Comparison of ENCODE assay signal across 36 cellular contexts in genomic region chrX:18934708-18935107, GRCh38. TPM values are rescaled to one million over a fixed set of nuclear protein-coding genes. Genes with fewer than 3 reads are reported as not detected.
DNase-seq lines count a peak whose midpoint lies in the region; ATAC-seq, FAIRE-seq and TF ChIP-seq lines count a peak whose summit lies in the region.
"Had no signal": no experiment of that assay in that cellular context is flagged by ENCODE, and none has a peak within 500 bp of the region (broad histone marks: within the 10 kb centered on the region; RNA-seq: fewer than 3 reads in every experiment).

No MANE protein-coding gene starts in this region.

- POLR2A ChIA-PET in HepG2 (lab: Yijun Ruan, JAX): no interaction called here
- POLR2A ChIA-PET in CD4-positive, alpha-beta T cell (lab: Charles Lee): no interaction called here

- no peaks in the 10 kb centered on the region for H3K27me3 ChIP-seq in hepatocyte
- H3K27me3 ChIP-seq in HepG2 (ENCODE audit: control insufficient read depth in 1 of 2, insufficient read depth in 2 of 2, low read length in 2 of 2): no peaks in the 10 kb centered on the region
- no peaks in the 10 kb centered on the region for H3K27me3 ChIP-seq in right lobe of liver
- no peaks in the 10 kb centered on the region for H3K27me3 ChIP-seq in aorta (ENCODE audit: control insufficient read depth in 1 of 2, insufficient read depth in 2 of 2, low read length in 1 of 2)
- no peaks in the 10 kb centered on the region for H3K27me3 ChIP-seq in CD4-positive, alpha-beta T cell (ENCODE audit: control insufficient read depth, insufficient read depth, low read length)
- H3K27me3 ChIP-seq: BE2C had no signal

- H3K79me2 ChIP-seq in hepatocyte (no peaks in the 10 kb centered on the region), HepG2 (ENCODE audit: insufficient read depth, low read length) (no peaks in the 10 kb centered on the region)

- BruUV-seq in HepG2 (replicated peaks; lab: Mats Ljungman, UMichigan): no TSS peak

- no peaks in the 10 kb centered on the region for H3K9me3 Mint-ChIP-seq in CD4-positive, alpha-beta T cell
- H3K9me3 Mint-ChIP-seq: CD14-positive monocyte; CD4-positive, alpha-beta memory T cell; CD4-positive, CD25-positive, alpha-beta regulatory T cell; CD8-positive, alpha-beta memory T cell; CD8-positive, alpha-beta T cell had no signal

- CTCF ChIA-PET in HepG2 (lab: Yijun Ruan, JAX; ENCODE audit: low intra/inter-chr PET ratio, low total read pairs): no interaction called here
- CTCF ChIA-PET in CD4-positive, alpha-beta T cell (lab: Charles Lee): no interaction called here

- peaks cover 42% of the 10 kb centered on the region for H3K36me3 Mint-ChIP-seq in CD4-positive, alpha-beta T cell (ENCODE audit: low read depth)

- H3K4me1 ChIP-seq in hepatocyte (ENCODE audit: insufficient read depth) (no peaks in the 10 kb centered on the region), HepG2 (ENCODE audit: insufficient read depth, low read length) (no peaks in the 10 kb centered on the region), right lobe of liver (peaks cover 0 to 16% (median 0%) of the 10 kb centered on the region in 4 donors), aorta (ENCODE audit: control insufficient read depth in 1 of 2, insufficient read depth in 2 of 2, low read length in 2 of 2) (no peaks in the 10 kb centered on the region)
- H3K4me1 ChIP-seq: A549, BE2C, Caco-2 had no signal

- in situ Hi-C loops in HepG2 (cut with HindIII; ENCODE audit: extremely low pct_ligation_motif_present, low pct_unique_long_range_greater_than_20kb): loop anchor here (10.0 to 25.0 kb wide), 2 partner anchors 70 to 403 kb away; partner anchors contain the start of gene PDHA1

- no peak overlapping the region for H3K27ac Mint-ChIP-seq in CD4-positive, alpha-beta T cell
- H3K27ac Mint-ChIP-seq: B cell; CD4-positive, alpha-beta memory T cell; CD4-positive, CD25-positive, alpha-beta regulatory T cell; CD8-positive, alpha-beta memory T cell; CD8-positive, alpha-beta T cell had no signal

- TF ChIP-seq POLR2A in HepG2 (IDR thresholded peaks at IDR 0.05; ENCODE audit: insufficient read depth in 1 of 2, low read depth in 2 of 2, low read length in 2 of 2) (no peak), right lobe of liver (IDR thresholded peaks at IDR 0.05) (no peak)

- WGBS in hepatocyte (ENCODE audit: low lambda C conversion rate, missing lambda C conversion rate): 73% methylated on average over 3 of the region's 3 CpGs
- no CpG with 5 or more reads among the region's 3 CpGs for WGBS in HepG2 (ENCODE audit: low lambda C conversion rate)
- 46% methylated on average over 2 of the region's 3 CpGs for WGBS in right lobe of liver (ENCODE audit: insufficient coverage, low coverage, low lambda C conversion rate, missing lambda C conversion rate)
- 78 to 93% methylated on average over 3 of the region's 3 CpGs for WGBS in aorta, 2 donors

- H3K4me3 Mint-ChIP-seq in CD4-positive, alpha-beta T cell: no peak overlapping the region
- H3K4me3 Mint-ChIP-seq: B cell; CD14-positive monocyte; CD4-positive, alpha-beta memory T cell; CD4-positive, CD25-positive, alpha-beta regulatory T cell; CD8-positive, alpha-beta memory T cell; CD8-positive, alpha-beta T cell had no signal

- no peak for TF ChIP-seq RAD21 in HepG2 (CRISPR knock-in tag; IDR thresholded peaks at IDR 0.05)

- H3K4me3 ChIP-seq in hepatocyte (no peak overlapping the region), HepG2 (replicated peaks in 1 of 3; ENCODE audit: insufficient read depth in 1 of 3, low read depth in 2 of 3, low read length in 3 of 3) (no peak overlapping the region), right lobe of liver (no peak overlapping the region), aorta (ENCODE audit: low read length in 2 of 2) (no peak overlapping the region)
- H3K4me3 ChIP-seq: A549; BLaER1; BLaER1 treated with 17β-estradiol and CSF1 and Interleukin-3, amounts not matched to agents 10 nM and 100 nM had no signal

- no peaks in the 10 kb centered on the region for H4K20me1 ChIP-seq in hepatocyte (ENCODE audit: insufficient read depth, poor library complexity, severe bottlenecking)
- H4K20me1 ChIP-seq in HepG2 (ENCODE audit: insufficient read depth, low read length): no peaks in the 10 kb centered on the region

- no peaks in the 10 kb centered on the region for H3K36me3 ChIP-seq in hepatocyte (replicated peaks; ENCODE audit: insufficient read depth, low read depth)
- H3K36me3 ChIP-seq in HepG2 (replicated peaks in 1 of 2; ENCODE audit: control insufficient read depth in 1 of 2, insufficient read depth in 2 of 2, low read length in 2 of 2): peaks cover 7 to 59% of the 10 kb centered on the region in 2 experiments
- peaks cover 0 to 10% (median 0%) of the 10 kb centered on the region in 4 donors for H3K36me3 ChIP-seq in right lobe of liver
- no peaks in the 10 kb centered on the region for H3K36me3 ChIP-seq in aorta (ENCODE audit: control insufficient read depth in 1 of 2, insufficient read depth in 2 of 2, low read length in 1 of 2)
- H3K36me3 ChIP-seq: BE2C had no signal

- H3K9ac ChIP-seq in HepG2 (ENCODE audit: insufficient read depth, low read depth, low read length): no peak overlapping the region
- H3K9ac ChIP-seq: BLaER1; BLaER1 treated with 17β-estradiol and CSF1 and Interleukin-3, amounts not matched to agents 10 nM and 100 nM had no signal

- TF ChIP-seq EP300 in HepG2 (IDR thresholded peaks at IDR 0.05; ENCODE audit: low read depth in 2 of 2, low read length in 2 of 2) (no peak), HepG2 (CRISPR knock-in tag; IDR thresholded peaks at IDR 0.05; ENCODE audit: borderline replicate concordance) (no peak)

- intact Hi-C loops in HepG2 (cut with micrococcal nuclease; ENCODE audit: unreplicated experiment): no loop called here
- intact Hi-C loops in right lobe of liver (cut with DNase I): no loop called here
- intact Hi-C loops in aorta (cut with DNase I): loop anchor here (5.0 kb wide), 1 partner anchor 403 kb away; no protein-coding TSS in a partner anchor
- intact Hi-C loops in CD4-positive, alpha-beta T cell (cut with DNase I, micrococcal nuclease): loop anchor here (2.0 to 10.0 kb wide), 2 partner anchors 398 to 400 kb away; no protein-coding TSS in a partner anchor

- no peak for TF ChIP-seq CTCF in hepatocyte (IDR thresholded peaks at IDR 0.05; ENCODE audit: poor library complexity)
- TF ChIP-seq CTCF in HepG2 (CRISPR knock-in tag; IDR thresholded peaks at IDR 0.05): no peak
- no peak for TF ChIP-seq CTCF in right lobe of liver (IDR thresholded peaks at IDR 0.05)
- TF ChIP-seq CTCF in CD4-positive, alpha-beta T cell (IDR thresholded peaks at IDR 0.05): no peak

- H3K27ac ChIP-seq in hepatocyte: peak overlapping the region; percentile 37
- no peak overlapping the region for H3K27ac ChIP-seq in HepG2 (ENCODE audit: extremely low read length, insufficient read depth, low read length)
- peak overlapping the region in 2 of 3 donors; percentile 49 to 51 for H3K27ac ChIP-seq in right lobe of liver
- H3K27ac ChIP-seq in aorta (ENCODE audit: low read depth in 1 of 2, low read length in 2 of 2): no peak overlapping the region
- H3K27ac ChIP-seq in CD4-positive, alpha-beta T cell (ENCODE audit: low read depth, low read length): no peak overlapping the region
- H3K27ac ChIP-seq: 22Rv1; A549; BLaER1; BLaER1 treated with 17β-estradiol and CSF1 and Interleukin-3, amounts not matched to agents 10 nM and 100 nM; C4-2B had no signal

- H3K4me2 ChIP-seq in hepatocyte: no peak overlapping the region
- no peak overlapping the region for H3K4me2 ChIP-seq in HepG2 (ENCODE audit: low read depth, low read length)
- H3K4me2 ChIP-seq: A549; BLaER1; BLaER1 treated with 17β-estradiol and CSF1 and Interleukin-3, amounts not matched to agents 10 nM and 100 nM had no signal

- no peaks in the 10 kb centered on the region for H3K27me3 Mint-ChIP-seq in CD4-positive, alpha-beta T cell
- H3K27me3 Mint-ChIP-seq: B cell; CD4-positive, alpha-beta memory T cell; CD4-positive, CD25-positive, alpha-beta regulatory T cell had no signal

- no peak for FAIRE-seq in HepG2 (lab: Jason Lieb, UNC)
- FAIRE-seq: A204.1, A549, D721Med had no signal

- no peak overlapping the region for H2AFZ ChIP-seq in hepatocyte
- no peak overlapping the region for H2AFZ ChIP-seq in HepG2 (ENCODE audit: low read length)

- H3K9me3 ChIP-seq in hepatocyte (ENCODE audit: low read depth) (no peaks in the 10 kb centered on the region), HepG2 (ENCODE audit: low read length) (no peaks in the 10 kb centered on the region), right lobe of liver (no peaks in the 10 kb centered on the region), aorta (ENCODE audit: control insufficient read depth, low read length) (no peaks in the 10 kb centered on the region)
- no peaks in the 10 kb centered on the region for H3K9me3 ChIP-seq in CD4-positive, alpha-beta T cell (ENCODE audit: control insufficient read depth, low read length)
- H3K9me3 ChIP-seq: A549; BE2C; BLaER1; BLaER1 treated with 17β-estradiol and CSF1 and Interleukin-3, amounts not matched to agents 10 nM and 100 nM; Caco-2 had no signal

- DNase-seq in hepatocyte (ENCODE audit: low spot score): no peak
- no peak for DNase-seq in HepG2 (ENCODE audit: low spot score)
- no peak for DNase-seq in right lobe of liver
- no peak for DNase-seq in aorta
- DNase-seq in occipital lobe (lab: John Stamatoyannopoulos, UW): no peak
- DNase-seq in pons (ENCODE audit: low spot score): no peak
- no peak for DNase-seq in CD4-positive, alpha-beta T cell
- no peak for DNase-seq in stimulated activated naive CD8-positive, alpha-beta T cell treated with anti-CD3 and anti-CD28 coated beads, Interleukin-15, Interleukin-2, amounts not matched to agents 100 U/mL and 50 U/mL, for 24 hours
- DNase-seq: 8988T; ACHN; AML-193; BE2C; C1 segment of cervical spinal cord; Caco-2; Calu3; CD4-positive, alpha-beta memory T cell; CD4-positive, CD25-positive, alpha-beta regulatory T cell; CD8-positive, alpha-beta memory T cell; CD8-positive, alpha-beta T cell; COR-L47; DMS 273 treated with DMSO at 0.1 percent for 48 hours; DMS153; DMS53; DMS79; DMS79 treated with DMSO at 0.1 percent for 48 hours; DND-41; EL had no signal

- ATAC-seq in HepG2 (no peak), right lobe of liver (no peak), aorta (ENCODE audit: low FRiP score) (peak; percentile 33)
- ATAC-seq in CD4-positive, alpha-beta T cell (ENCODE audit: poor library complexity): no peak
- no peak for ATAC-seq in stimulated activated naive CD8-positive, alpha-beta T cell treated with anti-CD3 and anti-CD28 coated beads, Interleukin-15, Interleukin-2, amounts not matched to agents 100 U/mL and 50 U/mL, for 24 hours
- ATAC-seq: A549; CD8-positive, alpha-beta T cell had no signal

- H3K9me2 ChIP-seq in hepatocyte (replicated peaks; ENCODE audit: insufficient read depth): no peaks in the 10 kb centered on the region

- no peaks in the 10 kb centered on the region for H3K4me1 Mint-ChIP-seq in CD4-positive, alpha-beta T cell (ENCODE audit: low read depth)
- H3K4me1 Mint-ChIP-seq: B cell; CD14-positive monocyte; CD4-positive, alpha-beta memory T cell; CD4-positive, CD25-positive, alpha-beta regulatory T cell; CD8-positive, alpha-beta memory T cell had no signal

RNA-seq across cellular contexts. Expression of gene PHKA2, which starts 49.2 kb away (rescaled TPM):
- 30.5 and 35.7 TPM in 2 replicates for total RNA-seq in hepatocyte
- 26.4 and 38.9 TPM in 2 replicates for polyA plus RNA-seq in hepatocyte
- total RNA-seq in HepG2 (2016; rRNA removed; fragmentation: Illumina TruSeq; extraction: Trizol): 15.4 and 20.5 TPM in 2 replicates
- total RNA-seq in HepG2 (2016; cell fraction: cytosol; rRNA removed; fragmentation: Illumina TruSeq; extraction: Trizol; ENCODE audit: low read depth): 3.6 and 3.8 TPM in 2 replicates
- total RNA-seq in HepG2 (2016; cell fraction: insoluble cytoplasmic fraction; rRNA removed; fragmentation: Illumina TruSeq; extraction: Trizol): 15.1 and 20.1 TPM in 2 replicates
- total RNA-seq in HepG2 (2016; cell fraction: membrane; rRNA removed; fragmentation: Illumina TruSeq; extraction: Trizol): 5.7 and 6.3 TPM in 2 replicates
- 38.1 and 39.0 TPM in 2 replicates for total RNA-seq in HepG2 (2016; cell fraction: nucleus; rRNA removed; fragmentation: Illumina TruSeq; extraction: Trizol)
- polyA plus RNA-seq in HepG2 (2011; rRNA removed): 273 and 366 TPM in 2 replicates
- 63.5 and 79.6 TPM in 2 replicates for polyA plus RNA-seq in HepG2 (2011; cell fraction: cytosol; rRNA removed)
- 2,242 and 2,679 TPM in 2 replicates for polyA plus RNA-seq in HepG2 (2011; cell fraction: nucleus; rRNA removed)
- polyA plus RNA-seq in HepG2 (2012): 163 and 167 TPM in 2 replicates
- polyA plus RNA-seq in HepG2 (2016; cell fraction: cytosol; fragmentation: Illumina TruSeq; extraction: Trizol; ENCODE audit: low read depth): 1.6 and 1.7 TPM in 2 replicates
- 15.4 and 16.9 TPM in 2 replicates for polyA plus RNA-seq in HepG2 (2016; cell fraction: insoluble cytoplasmic fraction; fragmentation: Illumina TruSeq; extraction: Trizol; ENCODE audit: low read depth)
- 3.7 and 4.0 TPM in 2 replicates for polyA plus RNA-seq in HepG2 (2016; cell fraction: membrane; fragmentation: Illumina TruSeq; extraction: Trizol; ENCODE audit: low read depth)
- 129 and 139 TPM in 2 replicates for polyA plus RNA-seq in HepG2 (2016; cell fraction: nucleus; fragmentation: Illumina TruSeq; extraction: Trizol; ENCODE audit: insufficient read depth, low read depth)
- polyA minus RNA-seq in HepG2 (2011; rRNA and poly(A)+ RNA removed; ENCODE audit: low replicate concordance): 50.1 and 194 TPM in 2 replicates
- 45.9 and 57.7 TPM in 2 replicates for polyA minus RNA-seq in HepG2 (2011; cell fraction: cytosol; rRNA and poly(A)+ RNA removed)
- polyA minus RNA-seq in HepG2 (2011; cell fraction: nucleus; rRNA and poly(A)+ RNA removed): 560 and 596 TPM in 2 replicates
- 100 to 1,000 TPM in 2 of 6 experiments, 10 to 100 TPM in 4; 48.9 to 114 (median 62.1) TPM for total RNA-seq in right lobe of liver
- total RNA-seq in aorta: 10 to 100 TPM; 25.5 to 30.2 TPM
- 10 to 100 TPM in 1 of 2 donors, 1 to 10 TPM in 1; 1.5 to 45.6 TPM for polyA plus RNA-seq in aorta
- total RNA-seq in occipital lobe: 18.4 TPM
- total RNA-seq in CD4-positive, alpha-beta T cell: 10 to 100 TPM; 28.5 to 31.4 TPM

Comparison
In these comparisons a context has a peak if more than half of its experiments do, and no peak if none do; other contexts are left out.
1. H3K27ac ChIP-seq: peak in hepatocyte (single experiment) and right lobe of liver (2 of 3); none in HepG2 (single experiment), aorta (0 of 2) and CD4-positive, alpha-beta T cell (single experiment).
2. intact Hi-C loops: an anchor here in aorta (5.0 kb wide) and CD4-positive, alpha-beta T cell (2.0 to 10.0 kb wide); none called in HepG2 and right lobe of liver.